Comparison of ENCODE assay signal across 9 cellular contexts in the genomic region with DNA sequence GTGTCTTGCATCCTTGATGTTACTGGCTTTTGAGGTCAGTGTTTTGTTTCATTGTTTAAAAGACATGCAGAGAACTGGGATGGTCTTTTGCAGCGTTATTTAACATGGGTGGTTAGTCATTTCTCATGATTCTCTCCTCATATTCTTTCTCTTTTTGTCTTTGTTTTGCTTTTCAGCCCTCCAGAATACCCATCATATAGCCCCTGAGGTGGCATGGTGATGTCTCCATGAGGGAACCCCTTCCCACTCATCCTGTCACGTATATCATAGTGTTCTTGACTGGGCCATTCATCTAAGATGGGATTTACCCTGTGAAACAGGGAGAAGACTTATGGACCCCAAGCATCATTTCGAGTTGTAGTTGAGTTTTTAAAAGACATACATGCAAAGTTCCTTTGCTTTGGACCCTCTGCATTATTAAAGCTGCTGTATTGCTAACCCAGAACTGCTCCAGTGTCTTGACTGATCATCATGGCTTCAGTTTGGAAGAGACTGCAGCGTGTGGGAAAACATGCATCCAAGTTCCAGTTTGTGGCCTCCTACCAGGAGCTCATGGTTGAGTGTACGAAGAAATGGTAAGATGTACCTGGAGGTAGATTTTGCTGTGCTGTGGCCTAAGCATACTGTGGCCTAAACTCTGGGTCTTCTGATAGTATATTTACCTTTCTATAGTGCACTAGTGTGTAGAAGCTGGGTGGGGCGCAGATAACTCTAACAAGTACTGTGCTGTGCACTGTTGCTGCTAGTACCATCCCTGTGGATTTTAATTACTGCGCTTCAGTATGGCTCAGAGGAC. TPM values are rescaled to one million over a fixed set of nuclear protein-coding genes. Genes with fewer than 3 reads are reported as not detected.
DNase-seq lines count a peak whose midpoint lies in the region; TF ChIP-seq lines count a peak whose summit lies in the region.
"Had no signal": no experiment of that assay in that cellular context is flagged by ENCODE, and none has a peak within 500 bp of the region (broad histone marks: within the 10 kb centered on the region; RNA-seq: fewer than 3 reads in every experiment).

No MANE protein-coding gene starts in this region.

- H3K4me1 ChIP-seq in BE2C (no peaks in the 10 kb centered on the region), breast epithelium (peaks cover 0 to 16% of the 10 kb centered on the region in 2 donors), muscle layer of duodenum (ENCODE audit: control insufficient read depth in 1 of 2, insufficient read depth in 2 of 2, low read length in 2 of 2) (peaks cover 8 to 26% of the 10 kb centered on the region in 2 donors)

- H3K4me3 ChIP-seq in BE2C (ENCODE audit: low read depth, low read length) (peak overlapping the region; percentile 70), breast epithelium (peak overlapping the region; percentile 87 to 96 (median 91)), muscle layer of duodenum (ENCODE audit: low read depth in 1 of 2, low read length in 2 of 2) (peak overlapping the region; percentile 68 to 87)

- TF ChIP-seq CTCF in BE2C (IDR thresholded peaks at IDR 0.05; ENCODE audit: low read depth, low read length) (no peak), breast epithelium (IDR thresholded peaks at IDR 0.05) (no peak)

- no peaks in the 10 kb centered on the region for H3K27me3 Mint-ChIP-seq in IgD-negative memory B cell

- H3K4me3 Mint-ChIP-seq in IgD-negative memory B cell: peak overlapping the region; percentile 89 to 99 (median 96)

- H3K27me3 ChIP-seq in BE2C: no peaks in the 10 kb centered on the region
- no peaks in the 10 kb centered on the region for H3K27me3 ChIP-seq in breast epithelium
- H3K27me3 ChIP-seq in muscle layer of duodenum (ENCODE audit: low read depth, low read length): no peaks in the 10 kb centered on the region
- H3K27me3 ChIP-seq: neutrophil had no signal

- H3K27ac ChIP-seq in breast epithelium (peak overlapping the region in 1 of 2 donors; percentile 95), muscle layer of duodenum (ENCODE audit: low read length) (peak overlapping the region; percentile 81)

- H3K36me3 ChIP-seq in BE2C: peaks cover 5% of the 10 kb centered on the region
- H3K36me3 ChIP-seq in breast epithelium: no peaks in the 10 kb centered on the region
- no peaks in the 10 kb centered on the region for H3K36me3 ChIP-seq in muscle layer of duodenum (ENCODE audit: control insufficient read depth in 1 of 2, insufficient read depth in 2 of 2, low read length in 2 of 2)
- H3K36me3 ChIP-seq: neutrophil had no signal

- H3K4me1 Mint-ChIP-seq in IgD-negative memory B cell: peaks cover 17 to 30% (median 29%) of the 10 kb centered on the region in 3 donors

- no peaks in the 10 kb centered on the region for H3K9me3 Mint-ChIP-seq in IgD-negative memory B cell

- intact Hi-C loops in breast epithelium (cut with DNase I; ENCODE audit: low total_unique reads): no loop called here

- peak overlapping the region in 2 of 3 donors; percentile 13 to 27 for H3K27ac Mint-ChIP-seq in IgD-negative memory B cell

- peaks cover 2% of the 10 kb centered on the region for H3K36me3 Mint-ChIP-seq in IgD-negative memory B cell

- no peak for TF ChIP-seq POLR2A in breast epithelium (IDR thresholded peaks at IDR 0.05)

- H3K9me3 ChIP-seq in BE2C: no peaks in the 10 kb centered on the region
- no peaks in the 10 kb centered on the region for H3K9me3 ChIP-seq in breast epithelium
- H3K9me3 ChIP-seq in muscle layer of duodenum (ENCODE audit: control insufficient read depth in 1 of 2, low read length in 2 of 2): no peaks in the 10 kb centered on the region
- H3K9me3 ChIP-seq: neutrophil had no signal

- DNase-seq in BE2C (no peak), breast epithelium (ENCODE audit: low spot score in 2 of 2) (no peak), GF-D8 (lab: John Stamatoyannopoulos, UW) (no peak), GM19238 (ENCODE audit: insufficient read length, low spot score) (no peak), H4 (ENCODE audit: low spot score) (no peak)
- no peak for DNase-seq in stimulated activated CD4-positive, alpha-beta T cell treated with anti-CD3 and anti-CD28 coated beads, Interleukin-4, amount 100 ng/mL, for 4 hours

RNA-seq across cellular contexts. Expression of a gene that starts 1.4 kb away (rescaled TPM):
- 31.3 TPM for polyA plus RNA-seq in BE2C (2012; ENCODE audit: insufficient read depth, insufficient read length, low read depth)
- polyA plus RNA-seq in IgD-negative memory B cell: 10.2 TPM
- total RNA-seq in breast epithelium: 100 to 1,000 TPM in 1 of 3 donors, 10 to 100 TPM in 2; 65.9 to 118 (median 87.2) TPM
- 10.9 and 13.9 TPM in 2 replicates for total RNA-seq in H4 (2014; rRNA removed; shearing (Covaris generic))
